Comparison of ENCODE assay signal across 25 cellular contexts in genomic region chr2:63622751-63623150, GRCh38.
"Had no signal": no experiment of that assay in that cellular context is flagged by ENCODE, and none has a peak within 500 bp of the region (broad histone marks: within the 10 kb centered on the region; RNA-seq: fewer than 3 reads in every experiment).

No MANE protein-coding gene starts in this region.

- H3K36me3 ChIP-seq: stomach, suprapubic skin, thoracic aorta, thyroid gland, tibial artery, tibial nerve, transverse colon, upper lobe of left lung, upper lobe of right lung, uterus, vagina had no signal

- H3K4me3 ChIP-seq: stomach, suprapubic skin, thoracic aorta, thyroid gland, tibial artery, tibial nerve, transverse colon, upper lobe of left lung, upper lobe of right lung, uterus, vagina had no signal

- H3K27ac ChIP-seq: stomach, suprapubic skin, thoracic aorta, thyroid gland, tibial artery, tibial nerve, transverse colon, upper lobe of left lung, upper lobe of right lung, uterus, vagina had no signal

- H3K4me1 ChIP-seq: stomach, suprapubic skin, thyroid gland, tibial artery, tibial nerve, transverse colon, upper lobe of left lung, upper lobe of right lung, uterus, vagina had no signal

- H3K27me3 ChIP-seq: stomach, suprapubic skin, thyroid gland, tibial artery, tibial nerve, transverse colon, upper lobe of left lung, upper lobe of right lung, uterus, vagina had no signal

- ATAC-seq: stimulated activated effector memory CD8-positive, alpha-beta T cell treated with anti-CD3 and anti-CD28 coated beads, Interleukin-12 subunit alpha, Interleukin-12 subunit beta, amount 100 ng/mL, for 72 hours; stimulated activated memory B cell treated with anti-CD40 and anti-IgM and Interleukin-4, amounts not matched to agents 10 μg/mL and 1 μg/mL and 100 μg/mL, for 72 hours; stimulated activated naive B cell treated with anti-CD40 and anti-IgM and Interleukin-4, amounts not matched to agents 10 μg/mL and 1 μg/mL and 100 μg/mL, for 72 hours; stimulated activated naive CD8-positive, alpha-beta T cell treated with anti-CD3 and anti-CD28 coated beads, Interleukin-15, amount 100 ng/mL, for 72 hours; stimulated activated naive CD8-positive, alpha-beta T cell treated with anti-CD3 and anti-CD28 coated beads, Interleukin-15, Interleukin-2, amounts not matched to agents 100 U/mL and 50 U/mL, for 24 hours; upper lobe of right lung had no signal

- H3K9me3 ChIP-seq: suprapubic skin, thoracic aorta, thyroid gland, tibial artery, transverse colon, upper lobe of left lung, upper lobe of right lung, uterus, vagina had no signal

- DNase-seq: stimulated activated CD4-positive, alpha-beta T cell treated with anti-CD3 and anti-CD28 coated beads, Interleukin-2, amount 100 ng/mL, for 48 hours; stimulated activated CD4-positive, alpha-beta T cell treated with anti-CD3 and anti-CD28 coated beads, Interleukin-4, amount 100 ng/mL, for 1 hour; stimulated activated CD4-positive, alpha-beta T cell treated with anti-CD3 and anti-CD28 coated beads, Interleukin-4, amount 100 ng/mL, for 24 hours; stimulated activated CD4-positive, alpha-beta T cell treated with anti-CD3 and anti-CD28 coated beads, Interleukin-4, amount 100 ng/mL, for 4 hours; stimulated activated CD8-positive, alpha-beta memory T cell treated with anti-CD3 and anti-CD28 coated beads, Interleukin-4, amount 100 ng/mL, for 48 hours; stimulated activated naive B cell treated with anti-CD40 and anti-IgM and Interleukin-4, amounts not matched to agents 10 μg/mL and 1 μg/mL and 100 μg/mL, for 72 hours; stimulated activated naive CD4-positive, alpha-beta T cell; stimulated activated naive CD4-positive, alpha-beta T cell treated with Interleukin-2 at 50 U/mL for 16 hours; stimulated activated naive CD8-positive, alpha-beta T cell treated with anti-CD3 and anti-CD28 coated beads, Interleukin-15, amount 100 ng/mL, for 72 hours; stimulated activated naive CD8-positive, alpha-beta T cell treated with anti-CD3 and anti-CD28 coated beads, Interleukin-15, Interleukin-2, amounts not matched to agents 100 U/mL and 50 U/mL, for 24 hours; stomach; substantia nigra; thyroid gland; tibial artery; transverse colon; trophoblast cell; upper lobe of right lung; uterus had no signal
